28 cellular contexts compared by ENCODE assay signal in the genomic region with DNA sequence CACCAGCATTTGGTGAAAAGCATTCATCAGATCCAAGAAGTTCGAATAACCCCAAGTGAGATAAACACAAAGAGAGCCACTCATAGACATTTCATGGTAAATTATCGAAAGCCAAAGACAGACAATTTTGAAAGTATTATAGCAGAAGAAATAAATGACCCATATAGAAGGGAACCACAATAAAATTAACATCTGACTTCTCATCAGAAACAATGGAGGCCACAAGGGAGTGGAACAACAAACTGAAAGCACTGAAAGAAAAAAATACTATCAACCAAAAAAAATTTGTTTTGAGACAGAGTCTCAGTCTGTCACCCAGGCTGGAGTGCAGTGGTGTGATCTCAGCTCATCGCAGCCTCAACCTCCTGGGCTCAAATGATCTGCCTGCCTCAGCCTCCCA. TPM values are rescaled to one million over a fixed set of nuclear protein-coding genes. Genes with fewer than 3 reads are reported as not detected.
"Had no signal": no experiment of that assay in that cellular context is flagged by ENCODE, and none has a peak within 500 bp of the region (broad histone marks: within the 10 kb centered on the region; RNA-seq: fewer than 3 reads in every experiment).

No MANE protein-coding gene starts in this region.

- H3K9me3 ChIP-seq: suprapubic skin, testis, thoracic aorta, thyroid gland, tibial nerve, transverse colon, upper lobe of right lung, uterus, vagina had no signal

- H3K4me3 ChIP-seq: stomach, suprapubic skin, testis, thoracic aorta, thyroid gland, tibial artery, tibial nerve, transverse colon, upper lobe of left lung, upper lobe of right lung, uterus, vagina had no signal

- H3K4me1 ChIP-seq: suprapubic skin, testis, thyroid gland, tibial artery, tibial nerve, transverse colon, upper lobe of right lung, uterus, vagina had no signal

- H3K4me3 Mint-ChIP-seq: stimulated activated effector memory CD8-positive, alpha-beta T cell treated with anti-CD3 and anti-CD28 coated beads, Interleukin-12 subunit alpha, Interleukin-12 subunit beta, amount 100 ng/mL, for 72 hours; stimulated activated memory B cell treated with anti-CD40 and anti-IgM and Interleukin-4, amounts not matched to agents 10 μg/mL and 1 μg/mL and 100 μg/mL, for 72 hours; stimulated activated naive B cell treated with anti-CD40 and anti-IgM and Interleukin-4, amounts not matched to agents 10 μg/mL and 1 μg/mL and 100 μg/mL, for 72 hours; stimulated activated naive CD8-positive, alpha-beta T cell treated with anti-CD3 and anti-CD28 coated beads, Interleukin-15, amount 100 ng/mL, for 72 hours; stimulated activated naive CD8-positive, alpha-beta T cell treated with anti-CD3 and anti-CD28 coated beads, Interleukin-15, Interleukin-2, amounts not matched to agents 100 ng/mL and 50 ng/mL, for 24 hours; type B pancreatic cell had no signal

- FAIRE-seq: urothelium cell line had no signal

- DNase-seq: stimulated activated CD4-positive, alpha-beta T cell treated with anti-CD3 and anti-CD28 coated beads, Interleukin-2, amount 100 ng/mL, for 48 hours; stimulated activated CD4-positive, alpha-beta T cell treated with anti-CD3 and anti-CD28 coated beads, Interleukin-4, amount 100 ng/mL, for 1 hour; stimulated activated CD4-positive, alpha-beta T cell treated with anti-CD3 and anti-CD28 coated beads, Interleukin-4, amount 100 ng/mL, for 24 hours; stimulated activated CD4-positive, alpha-beta T cell treated with anti-CD3 and anti-CD28 coated beads, Interleukin-4, amount 100 ng/mL, for 4 hours; stimulated activated CD8-positive, alpha-beta memory T cell treated with anti-CD3 and anti-CD28 coated beads, Interleukin-4, amount 100 ng/mL, for 48 hours; stimulated activated naive B cell treated with anti-CD40 and anti-IgM and Interleukin-4, amounts not matched to agents 10 μg/mL and 1 μg/mL and 100 μg/mL, for 72 hours; stimulated activated naive CD4-positive, alpha-beta T cell; stimulated activated naive CD4-positive, alpha-beta T cell treated with Interleukin-2 at 50 U/mL for 16 hours; stimulated activated naive CD8-positive, alpha-beta T cell treated with anti-CD3 and anti-CD28 coated beads, Interleukin-15, amount 100 ng/mL, for 72 hours; stimulated activated naive CD8-positive, alpha-beta T cell treated with anti-CD3 and anti-CD28 coated beads, Interleukin-15, Interleukin-2, amounts not matched to agents 100 U/mL and 50 U/mL, for 24 hours; substantia nigra; testis; thyroid gland; tibial artery; transverse colon; upper lobe of left lung; upper lobe of right lung; uterus had no signal

- H3K36me3 Mint-ChIP-seq: stimulated activated effector memory CD8-positive, alpha-beta T cell treated with anti-CD3 and anti-CD28 coated beads, Interleukin-12 subunit alpha, Interleukin-12 subunit beta, amount 100 ng/mL, for 72 hours; stimulated activated memory B cell treated with anti-CD40 and anti-IgM and Interleukin-4, amounts not matched to agents 10 μg/mL and 1 μg/mL and 100 μg/mL, for 72 hours; type B pancreatic cell had no signal

- H3K9me3 Mint-ChIP-seq: stimulated activated effector memory CD8-positive, alpha-beta T cell treated with anti-CD3 and anti-CD28 coated beads, Interleukin-12 subunit alpha, Interleukin-12 subunit beta, amount 100 ng/mL, for 72 hours; stimulated activated memory B cell treated with anti-CD40 and anti-IgM and Interleukin-4, amounts not matched to agents 10 μg/mL and 1 μg/mL and 100 μg/mL, for 72 hours; stimulated activated naive CD8-positive, alpha-beta T cell treated with anti-CD3 and anti-CD28 coated beads, Interleukin-15, amount 100 ng/mL, for 72 hours; stimulated activated naive CD8-positive, alpha-beta T cell treated with anti-CD3 and anti-CD28 coated beads, Interleukin-15, Interleukin-2, amounts not matched to agents 100 ng/mL and 50 ng/mL, for 24 hours had no signal

- H3K4me1 Mint-ChIP-seq: stimulated activated effector memory CD8-positive, alpha-beta T cell treated with anti-CD3 and anti-CD28 coated beads, Interleukin-12 subunit alpha, Interleukin-12 subunit beta, amount 100 ng/mL, for 72 hours; stimulated activated memory B cell treated with anti-CD40 and anti-IgM and Interleukin-4, amounts not matched to agents 10 μg/mL and 1 μg/mL and 100 μg/mL, for 72 hours; stimulated activated naive B cell treated with anti-CD40 and anti-IgM and Interleukin-4, amounts not matched to agents 10 μg/mL and 1 μg/mL and 100 μg/mL, for 72 hours had no signal

- ATAC-seq: stimulated activated effector memory CD8-positive, alpha-beta T cell treated with anti-CD3 and anti-CD28 coated beads, Interleukin-12 subunit alpha, Interleukin-12 subunit beta, amount 100 ng/mL, for 72 hours; stimulated activated memory B cell treated with anti-CD40 and anti-IgM and Interleukin-4, amounts not matched to agents 10 μg/mL and 1 μg/mL and 100 μg/mL, for 72 hours; stimulated activated naive B cell treated with anti-CD40 and anti-IgM and Interleukin-4, amounts not matched to agents 10 μg/mL and 1 μg/mL and 100 μg/mL, for 72 hours; stimulated activated naive CD8-positive, alpha-beta T cell treated with anti-CD3 and anti-CD28 coated beads, Interleukin-15, amount 100 ng/mL, for 72 hours; stimulated activated naive CD8-positive, alpha-beta T cell treated with anti-CD3 and anti-CD28 coated beads, Interleukin-15, Interleukin-2, amounts not matched to agents 100 U/mL and 50 U/mL, for 24 hours; upper lobe of right lung had no signal

- H3K27ac Mint-ChIP-seq: stimulated activated effector memory CD8-positive, alpha-beta T cell treated with anti-CD3 and anti-CD28 coated beads, Interleukin-12 subunit alpha, Interleukin-12 subunit beta, amount 100 ng/mL, for 72 hours; stimulated activated memory B cell treated with anti-CD40 and anti-IgM and Interleukin-4, amounts not matched to agents 10 μg/mL and 1 μg/mL and 100 μg/mL, for 72 hours; stimulated activated naive B cell treated with anti-CD40 and anti-IgM and Interleukin-4, amounts not matched to agents 10 μg/mL and 1 μg/mL and 100 μg/mL, for 72 hours; stimulated activated naive CD8-positive, alpha-beta T cell treated with anti-CD3 and anti-CD28 coated beads, Interleukin-15, amount 100 ng/mL, for 72 hours; stimulated activated naive CD8-positive, alpha-beta T cell treated with anti-CD3 and anti-CD28 coated beads, Interleukin-15, Interleukin-2, amounts not matched to agents 100 ng/mL and 50 ng/mL, for 24 hours; type B pancreatic cell had no signal

- H3K27me3 ChIP-seq: testis, thyroid gland, upper lobe of left lung, vagina had no signal

- H3K27ac ChIP-seq: stomach, suprapubic skin, testis, thoracic aorta, thyroid gland, tibial artery, tibial nerve, transverse colon, upper lobe of left lung, upper lobe of right lung, uterus, vagina had no signal

- H3K36me3 ChIP-seq: stomach, suprapubic skin, thoracic aorta, thyroid gland, tibial artery, tibial nerve, transverse colon, upper lobe of left lung, upper lobe of right lung, uterus, vagina had no signal

RNA-seq across cellular contexts. Expression of a gene that starts 12.3 kb away (rescaled TPM):
- total RNA-seq: thoracic aorta, thyroid gland, tibial nerve, transverse colon, upper lobe of right lung had no signal
